Comparison of ENCODE assay signal across 1 cellular context in genomic region chr5:133890308-133890707, GRCh38.
TF ChIP-seq lines count a peak whose summit lies in the region.

No MANE protein-coding gene starts in this region.

TF ChIP-seq in GM23338, 12 proteins besides CTCF, POLR2A, EP300 and RAD21 (continued from another document):
- TF ChIP-seq ZNF462 (CRISPR knock-in tag; IDR thresholded peaks at IDR 0.05): no peak
- no peak for TF ChIP-seq POLR2AphosphoS5 (IDR thresholded peaks at IDR 0.05; ENCODE audit: low read depth)
- no peak for TF ChIP-seq REST (IDR thresholded peaks at IDR 0.05; ENCODE audit: unreplicated experiment)
TF ChIP-seq in GM23338: peak in this region for 0.
